ENCODE assay signal across 18 cellular contexts in genomic region chr3:169053427-169053826, GRCh38.
DNase-seq lines count a peak whose midpoint lies in the region; ATAC-seq and TF ChIP-seq lines count a peak whose summit lies in the region.
"Had no signal": no experiment of that assay in that cellular context is flagged by ENCODE, and none has a peak within 500 bp of the region (broad histone marks: within the 10 kb centered on the region; RNA-seq: fewer than 3 reads in every experiment).

No MANE protein-coding gene starts in this region.

- TF ChIP-seq POLR2A in esophagus squamous epithelium (IDR thresholded peaks at IDR 0.05) = no peak

- H3K27ac ChIP-seq in left ventricle myocardium inferior (replicated peaks) (peak overlapping the region; percentile 14), GM23338 (ENCODE audit: low read depth) (no peak overlapping the region), esophagus squamous epithelium (peak overlapping the region in 3 of 4 donors; percentile 47 to 80 (median 69)), smooth muscle cell (ENCODE audit: low read depth) (no peak overlapping the region), tibial artery (no peak overlapping the region)
- H3K27ac ChIP-seq: GM23248 had no signal

- H3F3A ChIP-seq in GM23338 (replicated peaks; ENCODE audit: low read depth) = no peaks in the 10 kb centered on the region
- H3F3A ChIP-seq in smooth muscle cell (ENCODE audit: low read depth) = no peaks in the 10 kb centered on the region

- 0 out of 2 replicates have a peak, but pooled peaks cover 3% of the 10 kb centered on the region for H3K9me2 ChIP-seq in GM23338 (ENCODE audit: insufficient read depth)

- H3K27me3 ChIP-seq in left ventricle myocardium inferior (ENCODE audit: low read depth) (no peaks in the 10 kb centered on the region), GM23338 (ENCODE audit: insufficient read depth) (no peaks in the 10 kb centered on the region), esophagus squamous epithelium (no peaks in the 10 kb centered on the region), smooth muscle cell (ENCODE audit: low read depth) (no peaks in the 10 kb centered on the region), tibial artery (no peaks in the 10 kb centered on the region)

- H3K36me3 ChIP-seq in left ventricle myocardium inferior (no peaks in the 10 kb centered on the region), GM23338 (ENCODE audit: insufficient read depth) (no peaks in the 10 kb centered on the region), esophagus squamous epithelium (no peaks in the 10 kb centered on the region), smooth muscle cell (ENCODE audit: low read depth) (no peaks in the 10 kb centered on the region), tibial artery (no peaks in the 10 kb centered on the region)

- no peaks in the 10 kb centered on the region for H3K9me3 Mint-ChIP-seq in GM23338
- H3K9me3 Mint-ChIP-seq: H9 had no signal

- ATAC-seq in GM23338 = no peak
- ATAC-seq: HCT116 had no signal

- H3K9ac ChIP-seq in smooth muscle cell (ENCODE audit: low read depth) = no peak overlapping the region
- H3K9ac ChIP-seq: GM23248 had no signal

- H3K4me3 Mint-ChIP-seq in GM23338 = no peak overlapping the region
- H3K4me3 Mint-ChIP-seq: H9 had no signal

- H3K79me2 ChIP-seq in GM23338 (replicated peaks; ENCODE audit: insufficient read depth) = no peaks in the 10 kb centered on the region
- no peaks in the 10 kb centered on the region for H3K79me2 ChIP-seq in smooth muscle cell (ENCODE audit: low read depth)

- no peaks in the 10 kb centered on the region for H3K36me3 Mint-ChIP-seq in GM23338 (ENCODE audit: low read depth)
- H3K36me3 Mint-ChIP-seq: CD4-positive, alpha-beta memory T cell had no signal

- DNase-seq in left ventricle myocardium inferior (no peak), cardiac septum (ENCODE audit: low spot score) (no peak), GM23338 (ENCODE audit: low spot score) (no peak), esophagus squamous epithelium (lab: John Stamatoyannopoulos, UW) (no peak), smooth muscle cell (lab: John Stamatoyannopoulos, UW; ENCODE audit: unreplicated experiment) (no peak), tibial artery (no peak)
- no peak for DNase-seq in stimulated activated CD4-positive, alpha-beta T cell treated with anti-CD3 and anti-CD28 coated beads, Interleukin-1b, Interleukin-23, amount 100 ng/mL, for 48 hours
- DNase-seq: 8988T; C1 segment of cervical spinal cord; Calu3; CD4-positive, alpha-beta memory T cell; COR-L47; DMS53; DMS79 treated with DMSO at 0.1 percent for 48 hours; GF-D8; H9 had no signal

- H3K4me1 ChIP-seq in left ventricle myocardium inferior (no peaks in the 10 kb centered on the region), GM23338 (ENCODE audit: insufficient read depth) (peaks cover 7% of the 10 kb centered on the region), esophagus squamous epithelium (peaks cover 0 to 23% (median 7%) of the 10 kb centered on the region in 3 donors), smooth muscle cell (ENCODE audit: low read depth) (no peaks in the 10 kb centered on the region), tibial artery (no peaks in the 10 kb centered on the region)

- no peaks in the 10 kb centered on the region for H3K9me3 ChIP-seq in left ventricle myocardium inferior (replicated peaks)
- H3K9me3 ChIP-seq in esophagus squamous epithelium = no peaks in the 10 kb centered on the region
- H3K9me3 ChIP-seq in smooth muscle cell (replicated peaks; ENCODE audit: low read depth) = no peaks in the 10 kb centered on the region
- H3K9me3 ChIP-seq in tibial artery = no peaks in the 10 kb centered on the region

- H2AFZ ChIP-seq in GM23338 (peak overlapping the region; percentile 26; the same call in 1 of the 2 replicates), smooth muscle cell (ENCODE audit: low read depth) (peak overlapping the region; percentile 10)
- H2AFZ ChIP-seq: GM23248 had no signal

- H3K27ac Mint-ChIP-seq in GM23338 = no peak overlapping the region
- H3K27ac Mint-ChIP-seq: CD4-positive, alpha-beta memory T cell; H9 had no signal

- no peaks in the 10 kb centered on the region for H4K20me1 ChIP-seq in GM23338 (replicated peaks; ENCODE audit: insufficient read depth)
- no peaks in the 10 kb centered on the region for H4K20me1 ChIP-seq in smooth muscle cell (ENCODE audit: low read depth)

- WGBS in esophagus squamous epithelium, 2 donors = 83 to 87% methylated on average over 3 of the region's 3 CpGs
- WGBS in smooth muscle cell (ENCODE audit: low lambda C conversion rate) = 79% methylated on average over 3 of the region's 3 CpGs

- H3K27me3 Mint-ChIP-seq in GM23338 (ENCODE audit: insufficient read depth, low read depth, poor library complexity) = no peaks in the 10 kb centered on the region

- TF ChIP-seq CTCF in left ventricle myocardium inferior (IDR thresholded peaks at IDR 0.05; ENCODE audit: borderline replicate concordance) (no peak), GM23338 (conservative IDR thresholded peaks at IDR 0.05; ENCODE audit: low read depth in 2 of 2) (no peak), esophagus squamous epithelium (IDR thresholded peaks at IDR 0.05) (no peak), smooth muscle cell (IDR thresholded peaks at IDR 0.05; ENCODE audit: borderline replicate concordance, insufficient read depth, poor library complexity, severe bottlenecking) (no peak), tibial artery (IDR thresholded peaks at IDR 0.05) (no peak)

- intact Hi-C loops in left ventricle myocardium inferior (cut with micrococcal nuclease) (no loop called here), cardiac septum (cut with DNase I) (no loop called here), esophagus squamous epithelium (cut with DNase I) (no loop called here), tibial artery (cut with DNase I; ENCODE audit: low total_unique reads) (no loop called here)

- H3K4me2 ChIP-seq in GM23338 (no peak overlapping the region), smooth muscle cell (no peak overlapping the region)

- H3K4me3 ChIP-seq in left ventricle myocardium inferior = no peak overlapping the region
- H3K4me3 ChIP-seq in GM23338 = no peak overlapping the region
- no peak overlapping the region for H3K4me3 ChIP-seq in esophagus squamous epithelium
- H3K4me3 ChIP-seq in smooth muscle cell = no peak overlapping the region
- H3K4me3 ChIP-seq in tibial artery = no peak overlapping the region
- H3K4me3 ChIP-seq: GM23248 had no signal

- H3K4me1 Mint-ChIP-seq in GM23338 = peaks cover 2% of the 10 kb centered on the region; the same call in 2 of the 3 replicates
- H3K4me1 Mint-ChIP-seq: CD4-positive, alpha-beta memory T cell had no signal

TF ChIP-seq in GM23338, 12 proteins besides CTCF, POLR2A, EP300 and RAD21 (continues in another document):
- TF ChIP-seq JUNB (IDR thresholded peaks at IDR 0.05; ENCODE audit: unreplicated experiment) = no peak
- no peak for TF ChIP-seq NANOG (IDR thresholded peaks at IDR 0.05; ENCODE audit: borderline replicate concordance)
- no peak for TF ChIP-seq POLR2AphosphoS5 (IDR thresholded peaks at IDR 0.05; ENCODE audit: low read depth)
- TF ChIP-seq REST (IDR thresholded peaks at IDR 0.05; ENCODE audit: unreplicated experiment) = no peak
- no peak for TF ChIP-seq ZNF114 (CRISPR knock-in tag; IDR thresholded peaks at IDR 0.05)
- no peak for TF ChIP-seq ZNF331 (CRISPR knock-in tag; IDR thresholded peaks at IDR 0.05; ENCODE audit: low read depth)
- TF ChIP-seq EZH2 (IDR thresholded peaks at IDR 0.05; ENCODE audit: low read depth, unreplicated experiment) = no peak

Comparison
In these comparisons a context has a peak if more than half of its experiments do, and no peak if none do; other contexts are left out.
1. H3K27ac ChIP-seq: peak in left ventricle myocardium inferior (single experiment) and esophagus squamous epithelium (3 of 4); none in GM23338 (single experiment), smooth muscle cell (single experiment) and tibial artery (0 of 2).